Comparison of ENCODE assay signal across 9 cellular contexts in genomic region chr5:178069909-178070308, GRCh38. TPM values are rescaled to one million over a fixed set of nuclear protein-coding genes. Genes with fewer than 3 reads are reported as not detected.
DNase-seq lines count a peak whose midpoint lies in the region; ATAC-seq and TF ChIP-seq lines count a peak whose summit lies in the region.
"Had no signal": no experiment of that assay in that cellular context is flagged by ENCODE, and none has a peak within 500 bp of the region (broad histone marks: within the 10 kb centered on the region; RNA-seq: fewer than 3 reads in every experiment).

No MANE protein-coding gene starts in this region.

- ATAC-seq in GM18867 (IDR thresholded peaks at IDR 0.05; ENCODE audit: unreplicated experiment): no peak

- no peak overlapping the region for H3K4me3 ChIP-seq in epithelial cell of proximal tubule (ENCODE audit: low read depth, low read length)
- H3K4me3 ChIP-seq: gastrocnemius medialis had no signal

- CTCF ChIA-PET in HEK293T (lab: Yijun Ruan, JAX): no interaction called here

- POLR2A ChIA-PET in HEK293T (lab: Yijun Ruan, JAX): no interaction called here

- peak; percentile 37 for TF ChIP-seq CTCF in epithelial cell of proximal tubule (conservative IDR thresholded peaks at IDR 0.05; ENCODE audit: low read depth, low read length)

- DNase-seq in COR-L47 (lab: John Stamatoyannopoulos, UW) (peak; percentile 46), HEK293T (ENCODE audit: extremely low spot score) (peak; percentile 69), SKM-1 treated with dmso at 0.1 percent for 144 hours (lab: John Stamatoyannopoulos, UW; ENCODE audit: unreplicated experiment) (peak; percentile 72), epithelial cell of proximal tubule (ENCODE audit: low read depth) (no peak), COLO829 (ENCODE audit: low spot score) (no peak), NK-92 (lab: John Stamatoyannopoulos, UW; ENCODE audit: unreplicated experiment) (no peak)
- peak; percentile 68 for DNase-seq in stimulated activated CD8-positive, alpha-beta memory T cell treated with anti-CD3 and anti-CD28 coated beads, Interleukin-4, amount 100 ng/mL, for 48 hours
- DNase-seq: gastrocnemius medialis had no signal

TF ChIP-seq in HEK293T, 16 proteins besides CTCF, POLR2A, EP300 and RAD21:
- TF ChIP-seq ZNF384 (IDR thresholded peaks at IDR 0.05): no peak
- no peak for TF ChIP-seq NFRKB (IDR thresholded peaks at IDR 0.05)
- TF ChIP-seq LEF1 (IDR thresholded peaks at IDR 0.05; ENCODE audit: borderline replicate concordance): no peak
- no peak for TF ChIP-seq ELF4 (IDR thresholded peaks at IDR 0.05)
- no peak for TF ChIP-seq FOXK2 (IDR thresholded peaks at IDR 0.05)
- TF ChIP-seq L3MBTL2 (conservative IDR thresholded peaks at IDR 0.05): no peak
- TF ChIP-seq SP1 (IDR thresholded peaks at IDR 0.05): no peak
- TF ChIP-seq FOXM1 (IDR thresholded peaks at IDR 0.05; ENCODE audit: borderline replicate concordance): no peak
- TF ChIP-seq PKNOX1 (IDR thresholded peaks at IDR 0.05): no peak
- TF ChIP-seq SUZ12 (IDR thresholded peaks at IDR 0.05): no peak
- TF ChIP-seq TARDBP (IDR thresholded peaks at IDR 0.05): no peak
TF ChIP-seq in HEK293T: peak in this region for 0.

RNA-seq across cellular contexts. Expression of gene N4BP3, which starts 43.4 kb away (rescaled TPM):
- total RNA-seq in epithelial cell of proximal tubule: 3.1 and 4.3 TPM in 2 replicates

Comparison
In these comparisons a context has a peak if more than half of its experiments do, and no peak if none do; other contexts are left out.
1. DNase-seq: peak in COR-L47 (single experiment), HEK293T (single experiment), SKM-1 treated with dmso at 0.1 percent for 144 hours (single experiment) and stimulated activated CD8-positive, alpha-beta memory T cell treated with anti-CD3 and anti-CD28 coated beads, Interleukin-4, amount 100 ng/mL, for 48 hours (single experiment); none in epithelial cell of proximal tubule (single experiment), COLO829 (single experiment) and NK-92 (single experiment).